ENCODE assay signal across 1 cellular context in the genomic region with DNA sequence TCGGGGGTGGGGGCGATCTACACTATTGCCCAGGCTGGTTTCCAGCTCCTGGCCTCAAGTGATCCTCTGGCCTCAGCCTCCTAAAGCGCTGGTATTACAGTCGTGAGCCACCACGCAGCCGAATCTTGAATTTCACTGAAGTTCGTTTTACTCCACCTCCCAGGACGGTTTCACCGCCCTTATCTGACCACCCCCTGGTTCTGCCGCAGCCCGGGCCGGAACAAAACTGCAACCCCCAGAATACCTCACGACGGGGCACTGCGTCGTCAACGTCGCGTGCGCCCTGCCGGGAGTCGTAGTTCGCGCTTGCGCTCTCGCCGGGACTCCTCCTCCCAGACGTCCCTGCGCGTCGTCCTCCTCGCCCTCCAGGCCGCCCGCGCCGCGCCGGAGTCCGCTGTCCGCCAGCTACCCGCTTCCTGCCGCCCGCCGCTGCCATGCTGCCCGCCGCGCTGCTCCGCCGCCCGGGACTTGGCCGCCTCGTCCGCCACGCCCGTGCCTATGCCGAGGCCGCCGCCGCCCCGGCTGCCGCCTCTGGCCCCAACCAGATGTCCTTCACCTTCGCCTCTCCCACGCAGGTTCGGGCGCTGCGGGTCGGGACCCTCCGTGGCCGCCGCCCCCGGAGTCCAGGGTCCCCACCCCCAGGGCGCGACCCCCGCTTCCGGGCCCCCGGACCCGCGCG.
A peak's percentile ranks its signal among the peaks of the same experiment; 100 is the strongest.
TF ChIP-seq lines count a peak whose summit lies in the region.

TSS of gene ATP5F1D (plus strand) at position 335 of the 679 bp plus-strand sequence. CDS start at position 435, 100 bp downstream.

TF ChIP-seq in Ishikawa, 13 proteins besides CTCF, POLR2A, EP300 and RAD21 (continued from another document):
- TF ChIP-seq, protein P1, sequence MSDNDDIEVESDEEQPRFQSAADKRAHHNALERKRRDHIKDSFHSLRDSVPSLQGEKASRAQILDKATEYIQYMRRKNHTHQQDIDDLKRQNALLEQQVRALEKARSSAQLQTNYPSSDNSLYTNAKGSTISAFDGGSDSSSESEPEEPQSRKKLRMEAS (IDR thresholded peaks at IDR 0.05) = peak; percentile 61; the same call in 1 of the 2 replicates
- peak; percentile 67; the same call in 1 of the 2 replicates for TF ChIP-seq TCF12 (IDR thresholded peaks at IDR 0.05; ENCODE audit: low read depth)
- no peak for TF ChIP-seq TEAD4 (IDR thresholded peaks at IDR 0.05)
- no peak for TF ChIP-seq EGR1 (IDR thresholded peaks at IDR 0.05)
- TF ChIP-seq, protein P2, sequence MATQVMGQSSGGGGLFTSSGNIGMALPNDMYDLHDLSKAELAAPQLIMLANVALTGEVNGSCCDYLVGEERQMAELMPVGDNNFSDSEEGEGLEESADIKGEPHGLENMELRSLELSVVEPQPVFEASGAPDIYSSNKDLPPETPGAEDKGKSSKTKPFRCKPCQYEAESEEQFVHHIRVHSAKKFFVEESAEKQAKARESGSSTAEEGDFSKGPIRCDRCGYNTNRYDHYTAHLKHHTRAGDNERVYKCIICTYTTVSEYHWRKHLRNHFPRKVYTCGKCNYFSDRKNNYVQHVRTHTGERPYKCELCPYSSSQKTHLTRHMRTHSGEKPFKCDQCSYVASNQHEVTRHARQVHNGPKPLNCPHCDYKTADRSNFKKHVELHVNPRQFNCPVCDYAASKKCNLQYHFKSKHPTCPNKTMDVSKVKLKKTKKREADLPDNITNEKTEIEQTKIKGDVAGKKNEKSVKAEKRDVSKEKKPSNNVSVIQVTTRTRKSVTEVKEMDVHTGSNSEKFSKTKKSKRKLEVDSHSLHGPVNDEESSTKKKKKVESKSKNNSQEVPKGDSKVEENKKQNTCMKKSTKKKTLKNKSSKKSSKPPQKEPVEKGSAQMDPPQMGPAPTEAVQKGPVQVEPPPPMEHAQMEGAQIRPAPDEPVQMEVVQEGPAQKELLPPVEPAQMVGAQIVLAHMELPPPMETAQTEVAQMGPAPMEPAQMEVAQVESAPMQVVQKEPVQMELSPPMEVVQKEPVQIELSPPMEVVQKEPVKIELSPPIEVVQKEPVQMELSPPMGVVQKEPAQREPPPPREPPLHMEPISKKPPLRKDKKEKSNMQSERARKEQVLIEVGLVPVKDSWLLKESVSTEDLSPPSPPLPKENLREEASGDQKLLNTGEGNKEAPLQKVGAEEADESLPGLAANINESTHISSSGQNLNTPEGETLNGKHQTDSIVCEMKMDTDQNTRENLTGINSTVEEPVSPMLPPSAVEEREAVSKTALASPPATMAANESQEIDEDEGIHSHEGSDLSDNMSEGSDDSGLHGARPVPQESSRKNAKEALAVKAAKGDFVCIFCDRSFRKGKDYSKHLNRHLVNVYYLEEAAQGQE (IDR thresholded peaks at IDR 0.05; ENCODE audit: low read depth) = no peak
